Comparison of ENCODE assay signal across 9 cellular contexts in the genomic region with DNA sequence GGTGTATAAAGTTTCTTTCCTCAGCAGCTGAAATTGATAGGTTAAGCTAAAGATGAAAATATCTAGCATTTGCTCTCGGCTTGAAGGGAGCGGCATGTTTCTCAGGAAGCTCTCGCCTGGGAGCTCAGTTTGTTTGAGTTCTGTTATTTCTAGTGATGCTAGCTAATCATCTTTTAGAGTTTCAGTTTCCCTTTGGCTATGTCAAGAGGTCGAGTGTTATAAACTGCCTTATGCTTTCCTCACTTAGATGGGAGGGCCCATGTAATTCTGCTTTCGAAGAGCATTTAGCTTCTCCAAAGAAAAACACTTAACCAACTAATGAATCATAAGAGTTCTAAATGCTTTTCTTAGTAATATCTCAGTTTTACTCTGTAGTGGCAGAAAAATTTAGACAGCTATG. TPM values are rescaled to one million over a fixed set of nuclear protein-coding genes. Genes with fewer than 3 reads are reported as not detected.
DNase-seq lines count a peak whose midpoint lies in the region; ATAC-seq lines count a peak whose summit lies in the region.
"Had no signal": no experiment of that assay in that cellular context is flagged by ENCODE, and none has a peak within 500 bp of the region (broad histone marks: within the 10 kb centered on the region; RNA-seq: fewer than 3 reads in every experiment).

No MANE protein-coding gene starts in this region.

- no peaks in the 10 kb centered on the region for H3K4me1 ChIP-seq in SJCRH30

- no peaks in the 10 kb centered on the region for H3K36me3 Mint-ChIP-seq in activated CD8-positive, alpha-beta T cell treated with anti-CD3 and anti-CD28 coated beads, Interleukin-2, amount 10 ng/mL, durations not matched to agents 7 days and 5 days (ENCODE audit: low read depth)

- H3K36me3 ChIP-seq in SJCRH30 = no peaks in the 10 kb centered on the region

- POLR2A ChIA-PET in activated CD8-positive, alpha-beta T cell treated with anti-CD3 and anti-CD28 coated beads, Interleukin-2, amount 10 ng/mL, durations not matched to agents 7 days and 5 days (lab: Charles Lee) = interaction anchor here (0.6 kb wide), 3 partner anchors 56 to 719 kb away, joined by 3 read pairs; no protein-coding TSS in a partner anchor

- H3K4me1 Mint-ChIP-seq in activated CD8-positive, alpha-beta T cell treated with anti-CD3 and anti-CD28 coated beads, Interleukin-2, amount 10 ng/mL, durations not matched to agents 7 days and 5 days (ENCODE audit: low read depth) = peaks cover 23% of the 10 kb centered on the region

- peak overlapping the region; percentile 62 for H3K27ac Mint-ChIP-seq in activated CD8-positive, alpha-beta T cell treated with anti-CD3 and anti-CD28 coated beads, Interleukin-2, amount 10 ng/mL, durations not matched to agents 7 days and 5 days

- peaks cover 4% of the 10 kb centered on the region for H3K27me3 Mint-ChIP-seq in activated CD8-positive, alpha-beta T cell treated with anti-CD3 and anti-CD28 coated beads, Interleukin-2, amount 10 ng/mL, durations not matched to agents 7 days and 5 days (ENCODE audit: low read depth)

- intact Hi-C loops in posterior cingulate gyrus (cut with DNase I) = no loop called here

- peak overlapping the region; percentile 63 for H3K4me3 Mint-ChIP-seq in activated CD8-positive, alpha-beta T cell treated with anti-CD3 and anti-CD28 coated beads, Interleukin-2, amount 10 ng/mL, durations not matched to agents 7 days and 5 days

- H3K4me3 ChIP-seq in SJCRH30 = no peak overlapping the region

- CTCF ChIA-PET in activated CD8-positive, alpha-beta T cell treated with anti-CD3 and anti-CD28 coated beads, Interleukin-2, amount 10 ng/mL, durations not matched to agents 7 days and 5 days (lab: Charles Lee) = interaction anchor here (0.6 to 3.7 kb wide), 10 partner anchors 10 to 290 kb away, joined by 3 to 21 read pairs (median 4); a partner anchor contains a TSS

- no peaks in the 10 kb centered on the region for H3K27me3 ChIP-seq in SJCRH30

- H3K27ac ChIP-seq in SJCRH30 = no peak overlapping the region

- DNase-seq in AG08396 (ENCODE audit: low spot score) (peak; percentile 26), kidney tubule cell (ENCODE audit: low spot score) (peak; percentile 20), ureter (ENCODE audit: low spot score) (no peak), SJCRH30 (no peak), posterior cingulate gyrus (no peak)
- peak; percentile 35 for DNase-seq in activated CD8-positive, alpha-beta T cell treated with anti-CD3 and anti-CD28 coated beads, Interleukin-2, amount 10 ng/mL, durations not matched to agents 7 days and 5 days

- peak; percentile 95 for ATAC-seq in GM19023 (IDR thresholded peaks at IDR 0.05; ENCODE audit: unreplicated experiment)
- ATAC-seq in HG03095 (IDR thresholded peaks at IDR 0.05; ENCODE audit: unreplicated experiment) = peak; percentile 99
- peak; percentile 93 for ATAC-seq in activated CD8-positive, alpha-beta T cell treated with anti-CD3 and anti-CD28 coated beads, Interleukin-2, amount 10 ng/mL, durations not matched to agents 7 days and 5 days

- H3K9me3 ChIP-seq in SJCRH30 (replicated peaks) = no peaks in the 10 kb centered on the region

- no peaks in the 10 kb centered on the region for H3K9me3 Mint-ChIP-seq in activated CD8-positive, alpha-beta T cell treated with anti-CD3 and anti-CD28 coated beads, Interleukin-2, amount 10 ng/mL, durations not matched to agents 7 days and 5 days (ENCODE audit: insufficient read depth)

RNA-seq across cellular contexts. Expression of a gene that starts 33.6 kb away (rescaled TPM):
- under 1 TPM; 0.08 to 0.18 TPM for total RNA-seq in activated CD8-positive, alpha-beta T cell treated with anti-CD3 and anti-CD28 coated beads, Interleukin-2, amount 10 ng/mL, durations not matched to agents 7 days and 5 days
- total RNA-seq in ureter = 2.9 TPM
- not detected in 2 replicates for total RNA-seq in SJCRH30 (2014; rRNA removed; shearing (Covaris generic))
- total RNA-seq: bronchial epithelial cell had no signal

RNA-seq across cellular contexts. Expression of a gene that starts 52.9 kb away (rescaled TPM):
- total RNA-seq in activated CD8-positive, alpha-beta T cell treated with anti-CD3 and anti-CD28 coated beads, Interleukin-2, amount 10 ng/mL, durations not matched to agents 7 days and 5 days = not detected
- not detected for total RNA-seq in ureter
- 0.38 and 0.51 TPM in 2 replicates for total RNA-seq in SJCRH30 (2014; rRNA removed; shearing (Covaris generic))
- total RNA-seq: bronchial epithelial cell had no signal

Comparison
In these comparisons a context has a peak if more than half of its experiments do, and no peak if none do; other contexts are left out.
1. DNase-seq: peak in AG08396 (single experiment), activated CD8-positive, alpha-beta T cell treated with anti-CD3 and anti-CD28 coated beads, Interleukin-2, amount 10 ng/mL, durations not matched to agents 7 days and 5 days (single experiment) and kidney tubule cell (single experiment); none in ureter (single experiment), SJCRH30 (0 of 2) and posterior cingulate gyrus (0 of 10).
2. Peak in every context shown above with its lines, with median percentiles within 50 percentile points of each other: ATAC-seq.